In genomic region chr14:93333631-93334095, GRCh38 we compare ENCODE assay signal across 8 cellular contexts. TPM values are rescaled to one million over a fixed set of nuclear protein-coding genes. Genes with fewer than 3 reads are reported as not detected.
DNase-seq lines count a peak whose midpoint lies in the region; ATAC-seq and TF ChIP-seq lines count a peak whose summit lies in the region.

No MANE protein-coding gene starts in this region.

- no peaks in the 10 kb centered on the region for H3K36me3 ChIP-seq in CD4-positive, CD25-positive, alpha-beta regulatory T cell (ENCODE audit: control insufficient read depth, insufficient read depth, low read length)

- H3K9me3 ChIP-seq in CD4-positive, CD25-positive, alpha-beta regulatory T cell (ENCODE audit: control insufficient read depth in 2 of 2, low read length in 2 of 2): no peaks in the 10 kb centered on the region

- no peaks in the 10 kb centered on the region for H3K27me3 ChIP-seq in CD4-positive, CD25-positive, alpha-beta regulatory T cell (ENCODE audit: control insufficient read depth, insufficient read depth, low read length)

- no peaks in the 10 kb centered on the region for H3K27me3 Mint-ChIP-seq in CD4-positive, CD25-positive, alpha-beta regulatory T cell
- no peaks in the 10 kb centered on the region for H3K27me3 Mint-ChIP-seq in dendritic cell treated with granulocyte-macrophage colony-stimulating factor and Interleukin-4, amounts not matched to agents 40 ng/mL and 50 ng/mL, for 4 days
- H3K27me3 Mint-ChIP-seq in nephron (ENCODE audit: low read depth): no peaks in the 10 kb centered on the region

- H3K4me1 Mint-ChIP-seq in CD4-positive, CD25-positive, alpha-beta regulatory T cell: peaks cover 19 to 55% (median 40%) of the 10 kb centered on the region in 4 donors
- H3K4me1 Mint-ChIP-seq in dendritic cell treated with granulocyte-macrophage colony-stimulating factor and Interleukin-4, amounts not matched to agents 40 ng/mL and 50 ng/mL, for 4 days (ENCODE audit: low read depth): peaks cover 39% of the 10 kb centered on the region
- peaks cover 39% of the 10 kb centered on the region for H3K4me1 Mint-ChIP-seq in nephron

- H3K4me3 ChIP-seq in CD4-positive, CD25-positive, alpha-beta regulatory T cell (ENCODE audit: low read depth, low read length): peak overlapping the region; percentile 93

- H3K27ac ChIP-seq in CD4-positive, CD25-positive, alpha-beta regulatory T cell (ENCODE audit: insufficient read depth, low read length, poor library complexity, severe bottlenecking): peak overlapping the region; percentile 82

- no peak for ATAC-seq in CD4-positive, CD25-positive, alpha-beta regulatory T cell (ENCODE audit: low read depth in 2 of 2)
- ATAC-seq in HG03439 (IDR thresholded peaks at IDR 0.05; ENCODE audit: unreplicated experiment): no peak

- no peak for TF ChIP-seq CTCF in nephron (IDR thresholded peaks at IDR 0.05; ENCODE audit: unreplicated experiment in 3 of 3)

- DNase-seq in CD4-positive, CD25-positive, alpha-beta regulatory T cell: peak in 1 of 3 donors; percentile 9
- DNase-seq in NCI-H1694 treated with DMSO at 0.1 percent for 48 hours (lab: John Stamatoyannopoulos, UW) (peak; percentile 81), islet precursor cell (no peak), iPS-NIHi11 (ENCODE audit: low spot score) (no peak), NCI-H748 (lab: John Stamatoyannopoulos, UW; ENCODE audit: unreplicated experiment) (no peak)

- H3K4me1 ChIP-seq in CD4-positive, CD25-positive, alpha-beta regulatory T cell (ENCODE audit: control insufficient read depth, insufficient read depth, low read length, poor library complexity, severe bottlenecking): peaks cover 28% of the 10 kb centered on the region

- H3K9me3 Mint-ChIP-seq in CD4-positive, CD25-positive, alpha-beta regulatory T cell: no peaks in the 10 kb centered on the region
- no peaks in the 10 kb centered on the region for H3K9me3 Mint-ChIP-seq in dendritic cell treated with granulocyte-macrophage colony-stimulating factor and Interleukin-4, amounts not matched to agents 40 ng/mL and 50 ng/mL, for 4 days
- peaks cover 4% of the 10 kb centered on the region for H3K9me3 Mint-ChIP-seq in nephron

- no peaks in the 10 kb centered on the region for H3K36me3 Mint-ChIP-seq in CD4-positive, CD25-positive, alpha-beta regulatory T cell
- peaks cover 15% of the 10 kb centered on the region for H3K36me3 Mint-ChIP-seq in dendritic cell treated with granulocyte-macrophage colony-stimulating factor and Interleukin-4, amounts not matched to agents 40 ng/mL and 50 ng/mL, for 4 days (ENCODE audit: low read depth)
- H3K36me3 Mint-ChIP-seq in nephron (ENCODE audit: low read depth): peaks cover 9% of the 10 kb centered on the region

- H3K4me3 Mint-ChIP-seq in CD4-positive, CD25-positive, alpha-beta regulatory T cell: peak overlapping the region; percentile 93 to 98 (median 96)
- peak overlapping the region; percentile 85 for H3K4me3 Mint-ChIP-seq in dendritic cell treated with granulocyte-macrophage colony-stimulating factor and Interleukin-4, amounts not matched to agents 40 ng/mL and 50 ng/mL, for 4 days
- H3K4me3 Mint-ChIP-seq in nephron: peak overlapping the region; percentile 88 to 95 (median 94)

- intact Hi-C loops in dendritic cell treated with granulocyte-macrophage colony-stimulating factor and Interleukin-4, amounts not matched to agents 40 ng/mL and 50 ng/mL, for 4 days (cut with micrococcal nuclease): loop anchor here (5.0 to 10.0 kb wide), 3 partner anchors 39 to 211 kb away; partner anchors contain the start of genes GON7 and UBR7

- peak overlapping the region; percentile 84 to 96 (median 94) for H3K27ac Mint-ChIP-seq in CD4-positive, CD25-positive, alpha-beta regulatory T cell
- H3K27ac Mint-ChIP-seq in dendritic cell treated with granulocyte-macrophage colony-stimulating factor and Interleukin-4, amounts not matched to agents 40 ng/mL and 50 ng/mL, for 4 days: peak overlapping the region; percentile 93
- H3K27ac Mint-ChIP-seq in nephron: peak overlapping the region; percentile 76 to 95 (median 83)

RNA-seq across cellular contexts. Expression of gene BTBD7, which starts 0.8 kb away (rescaled TPM):
- total RNA-seq in CD4-positive, CD25-positive, alpha-beta regulatory T cell: 27.8 TPM
- 10 to 100 TPM in 2 of 4 donors, 1 to 10 TPM in 2; 6.5 to 10.8 (median 10.2) TPM for polyA plus RNA-seq in CD4-positive, CD25-positive, alpha-beta regulatory T cell

RNA-seq across cellular contexts. Expression of gene COX8C, which starts 13.3 kb away (rescaled TPM):
- not detected for total RNA-seq in CD4-positive, CD25-positive, alpha-beta regulatory T cell
- polyA plus RNA-seq in CD4-positive, CD25-positive, alpha-beta regulatory T cell: under 1 TPM in 1 of 4 donors, not detected in 3; 0.47 TPM
